24 cellular contexts compared by ENCODE assay signal in genomic region chr7:7231005-7231404, GRCh38. TPM values are rescaled to one million over a fixed set of nuclear protein-coding genes. Genes with fewer than 3 reads are reported as not detected.
DNase-seq lines count a peak whose midpoint lies in the region; ATAC-seq and TF ChIP-seq lines count a peak whose summit lies in the region.
"Had no signal": no experiment of that assay in that cellular context is flagged by ENCODE, and none has a peak within 500 bp of the region (broad histone marks: within the 10 kb centered on the region; RNA-seq: fewer than 3 reads in every experiment).

No MANE protein-coding gene starts in this region.

- peaks cover 60% of the 10 kb centered on the region for H3K4me1 Mint-ChIP-seq in GM23338

- DNase-seq in GM23338 (ENCODE audit: low spot score) (no peak), MM.1S (peak; percentile 11), dorsolateral prefrontal cortex (no peak), renal cortical epithelial cell (ENCODE audit: low read depth) (peak; percentile 18), left ventricle myocardium inferior (no peak), T1000 (lab: John Stamatoyannopoulos, UW) (no peak), RPMI8226 (no peak)
- DNase-seq: AML-193; CD4-positive, alpha-beta T cell; DMS53; KBM-7; NCI-H1048; NCI-H1417; NCI-H1694; NCI-H2029 treated with DMSO at 0.1 percent for 48 hours; NCI-H446 treated with DMSO at 0.1 percent for 48 hours; NCI-H526; NCI-H82; NK-92 treated with Interleukin-12 subunit alpha and Interleukin-12 subunit beta, amount 100 ng/mL, for 24 hours; PC-9; Right ventricle myocardium superior had no signal

- TF ChIP-seq CTCF in GM23338 (conservative IDR thresholded peaks at IDR 0.05; ENCODE audit: low read depth in 2 of 2), result no peak
- no peak for TF ChIP-seq CTCF in MM.1S (IDR thresholded peaks at IDR 0.05; ENCODE audit: low read length)
- no peak for TF ChIP-seq CTCF in dorsolateral prefrontal cortex (IDR thresholded peaks at IDR 0.05 in 54 of 56, conservative IDR thresholded peaks at IDR 0.05 in 2 of 56; ENCODE audit: low read depth in 1 of 56, partially characterized antibody in 56 of 56)
- TF ChIP-seq CTCF in left ventricle myocardium inferior (IDR thresholded peaks at IDR 0.05; ENCODE audit: borderline replicate concordance), result no peak

- H2AFZ ChIP-seq in GM23338, result no peak overlapping the region
- no peak overlapping the region for H2AFZ ChIP-seq in MM.1S (ENCODE audit: low read length)
- H2AFZ ChIP-seq: PC-9 had no signal

- H3K9me3 ChIP-seq in MM.1S (replicated peaks; ENCODE audit: insufficient read depth, low read length) (no peaks in the 10 kb centered on the region), left ventricle myocardium inferior (replicated peaks) (peaks cover 20% of the 10 kb centered on the region)
- H3K9me3 ChIP-seq: SJSA1 had no signal

- H4K20me1 ChIP-seq in GM23338 (replicated peaks; ENCODE audit: insufficient read depth) (peaks cover 8% of the 10 kb centered on the region), MM.1S (ENCODE audit: insufficient read depth, low read length) (no peaks in the 10 kb centered on the region)
- H4K20me1 ChIP-seq: BLaER1 treated with 17β-estradiol and CSF1 and Interleukin-3, amounts not matched to agents 10 nM and 100 nM had no signal

- H3K27ac Mint-ChIP-seq in GM23338, result peak overlapping the region; percentile 43; the same call in 1 of the 2 replicates
- H3K27ac Mint-ChIP-seq: CD4-positive, alpha-beta T cell had no signal

- H3K79me2 ChIP-seq in GM23338 (replicated peaks; ENCODE audit: insufficient read depth) (peaks cover 93% of the 10 kb centered on the region), MM.1S (ENCODE audit: low read length) (peaks cover 46% of the 10 kb centered on the region)

- ATAC-seq in GM23338, result no peak
- ATAC-seq: A549 had no signal

- H3K9me3 Mint-ChIP-seq in GM23338, result peaks cover 10% of the 10 kb centered on the region; the same call in 2 of the 3 replicates

- H3K9me2 ChIP-seq in GM23338 (ENCODE audit: insufficient read depth) (no peaks in the 10 kb centered on the region), MM.1S (replicated peaks; ENCODE audit: insufficient read depth, low read length) (no peaks in the 10 kb centered on the region)

- intact Hi-C loops in dorsolateral prefrontal cortex (cut with DNase I), result no loop called here
- intact Hi-C loops in left ventricle myocardium inferior (cut with micrococcal nuclease), result no loop called here

- H3K27ac ChIP-seq in GM23338 (ENCODE audit: low read depth) (no peak overlapping the region), MM.1S (ENCODE audit: low read length) (no peak overlapping the region), dorsolateral prefrontal cortex (peak overlapping the region in 44 of 59 donors; percentile 11 to 99 (median 95)), left ventricle myocardium inferior (replicated peaks) (no peak overlapping the region)
- H3K27ac ChIP-seq: A549; BLaER1 treated with 17β-estradiol and CSF1 and Interleukin-3, amounts not matched to agents 10 nM and 100 nM; PC-9; SJSA1 had no signal

- peaks cover 3% of the 10 kb centered on the region for H3K27me3 Mint-ChIP-seq in GM23338 (ENCODE audit: insufficient read depth, low read depth, poor library complexity)
- H3K27me3 Mint-ChIP-seq: CD4-positive, alpha-beta T cell had no signal

- H3F3A ChIP-seq in GM23338 (replicated peaks; ENCODE audit: low read depth) (no peaks in the 10 kb centered on the region), MM.1S (ENCODE audit: insufficient read depth, low read length) (no peaks in the 10 kb centered on the region)

- H3K4me3 ChIP-seq in GM23338, result no peak overlapping the region
- no peak overlapping the region for H3K4me3 ChIP-seq in MM.1S (ENCODE audit: low read length)
- no peak overlapping the region for H3K4me3 ChIP-seq in dorsolateral prefrontal cortex
- H3K4me3 ChIP-seq in left ventricle myocardium inferior, result no peak overlapping the region
- H3K4me3 ChIP-seq: A549; BLaER1 treated with 17β-estradiol and CSF1 and Interleukin-3, amounts not matched to agents 10 nM and 100 nM; PC-9; SJSA1 had no signal

- peaks cover 5% of the 10 kb centered on the region; the same call in 1 of the 2 replicates for H3K36me3 ChIP-seq in GM23338 (ENCODE audit: insufficient read depth)
- H3K36me3 ChIP-seq in MM.1S (replicated peaks; ENCODE audit: insufficient read depth, low read length), result no peaks in the 10 kb centered on the region
- peaks cover 13% of the 10 kb centered on the region for H3K36me3 ChIP-seq in left ventricle myocardium inferior

- H3K4me3 Mint-ChIP-seq in GM23338, result no peak overlapping the region
- H3K4me3 Mint-ChIP-seq: CD4-positive, alpha-beta T cell had no signal

- peaks cover 33% of the 10 kb centered on the region for H3K36me3 Mint-ChIP-seq in GM23338 (ENCODE audit: low read depth)

- H3K4me2 ChIP-seq in GM23338 (no peak overlapping the region), MM.1S (ENCODE audit: low read depth, low read length) (no peak overlapping the region)
- H3K4me2 ChIP-seq: A549; BLaER1 treated with 17β-estradiol and CSF1 and Interleukin-3, amounts not matched to agents 10 nM and 100 nM; PC-9 had no signal

- H3K4me1 ChIP-seq in GM23338 (ENCODE audit: insufficient read depth), result peaks cover 42% of the 10 kb centered on the region
- no peaks in the 10 kb centered on the region for H3K4me1 ChIP-seq in MM.1S (ENCODE audit: low read length)
- H3K4me1 ChIP-seq in left ventricle myocardium inferior, result no peaks in the 10 kb centered on the region
- H3K4me1 ChIP-seq: A549; BLaER1 treated with 17β-estradiol and CSF1 and Interleukin-3, amounts not matched to agents 10 nM and 100 nM; SJSA1 had no signal

- H3K27me3 ChIP-seq in GM23338 (ENCODE audit: insufficient read depth), result no peaks in the 10 kb centered on the region
- no peaks in the 10 kb centered on the region for H3K27me3 ChIP-seq in MM.1S (replicated peaks; ENCODE audit: insufficient read depth, low read length)
- H3K27me3 ChIP-seq in dorsolateral prefrontal cortex, result no peaks in the 10 kb centered on the region
- H3K27me3 ChIP-seq in left ventricle myocardium inferior (ENCODE audit: low read depth), result no peaks in the 10 kb centered on the region
- H3K27me3 ChIP-seq: BLaER1 treated with 17β-estradiol and CSF1 and Interleukin-3, amounts not matched to agents 10 nM and 100 nM; SJSA1 had no signal

- H3K9ac ChIP-seq in MM.1S (ENCODE audit: low read length), result no peak overlapping the region
- H3K9ac ChIP-seq: BLaER1 treated with 17β-estradiol and CSF1 and Interleukin-3, amounts not matched to agents 10 nM and 100 nM had no signal

TF ChIP-seq in GM23338, 12 proteins besides CTCF, POLR2A, EP300 and RAD21:
- TF ChIP-seq, protein P1, sequence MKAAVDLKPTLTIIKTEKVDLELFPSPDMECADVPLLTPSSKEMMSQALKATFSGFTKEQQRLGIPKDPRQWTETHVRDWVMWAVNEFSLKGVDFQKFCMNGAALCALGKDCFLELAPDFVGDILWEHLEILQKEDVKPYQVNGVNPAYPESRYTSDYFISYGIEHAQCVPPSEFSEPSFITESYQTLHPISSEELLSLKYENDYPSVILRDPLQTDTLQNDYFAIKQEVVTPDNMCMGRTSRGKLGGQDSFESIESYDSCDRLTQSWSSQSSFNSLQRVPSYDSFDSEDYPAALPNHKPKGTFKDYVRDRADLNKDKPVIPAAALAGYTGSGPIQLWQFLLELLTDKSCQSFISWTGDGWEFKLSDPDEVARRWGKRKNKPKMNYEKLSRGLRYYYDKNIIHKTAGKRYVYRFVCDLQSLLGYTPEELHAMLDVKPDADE (IDR thresholded peaks at IDR 0.05), result no peak
- TF ChIP-seq EZH2 (IDR thresholded peaks at IDR 0.05; ENCODE audit: low read depth, unreplicated experiment) (no peak), POLR2AphosphoS5 (IDR thresholded peaks at IDR 0.05; ENCODE audit: low read depth) (no peak), STAT1 (IDR thresholded peaks at IDR 0.05; ENCODE audit: unreplicated experiment) (no peak)
TF ChIP-seq in GM23338: peak in this region for 0.

RNA-seq across cellular contexts. Expression of gene C1GALT1, which starts 48.7 kb away (rescaled TPM):
- 203 and 261 TPM in 2 replicates for total RNA-seq in GM23338 (2014; rRNA removed; shearing (Covaris generic))
- 48.5 and 58.2 TPM in 2 replicates for polyA plus RNA-seq in GM23338 (2016; fragmentation: Nextera tagmentation; extraction: Ambion mirVana)
- 10 to 100 TPM; 22.2 to 88.2 (median 37.1) TPM for total RNA-seq in dorsolateral prefrontal cortex
- 59.0 and 80.1 TPM in 2 replicates for total RNA-seq in renal cortical epithelial cell
- total RNA-seq in left ventricle myocardium inferior, result 19.4 TPM

Comparison
In these comparisons a context has a peak if more than half of its experiments do, and no peak if none do; other contexts are left out.
1. DNase-seq: peak in MM.1S (single experiment) and renal cortical epithelial cell (single experiment); none in GM23338 (single experiment), dorsolateral prefrontal cortex (0 of 10), left ventricle myocardium inferior (single experiment), T1000 (single experiment) and RPMI8226 (single experiment).
2. H3K27ac ChIP-seq: peak in dorsolateral prefrontal cortex (44 of 59); none in GM23338 (single experiment), MM.1S (single experiment) and left ventricle myocardium inferior (single experiment).